In genomic region chr3:64575211-64575844, GRCh38 we compare ENCODE assay signal across 9 cellular contexts.
DNase-seq lines count a peak whose midpoint lies in the region; ATAC-seq, FAIRE-seq and TF ChIP-seq lines count a peak whose summit lies in the region.
"Had no signal": no experiment of that assay in that cellular context is flagged by ENCODE, and none has a peak within 500 bp of the region (broad histone marks: within the 10 kb centered on the region; RNA-seq: fewer than 3 reads in every experiment).

No MANE protein-coding gene starts in this region.

- H3K36me3 Mint-ChIP-seq in HFFc6 (ENCODE audit: low read depth) = no peaks in the 10 kb centered on the region
- H3K36me3 Mint-ChIP-seq: CD4-positive, CD25-positive, alpha-beta regulatory T cell had no signal

- H3K9me3 Mint-ChIP-seq in HFFc6 = no peaks in the 10 kb centered on the region

- H3K27me3 Mint-ChIP-seq in HFFc6 (ENCODE audit: insufficient read depth) = peaks cover 5% of the 10 kb centered on the region; the same call in 1 of the 2 replicates
- H3K27me3 Mint-ChIP-seq: CD4-positive, CD25-positive, alpha-beta regulatory T cell had no signal

- H3K27ac ChIP-seq in OCI-LY1 (ENCODE audit: low read depth, low read length, poor library complexity, severe bottlenecking) (no peak overlapping the region), foreskin keratinocyte (no peak overlapping the region)

- no peaks in the 10 kb centered on the region for H3K36me3 ChIP-seq in OCI-LY1 (ENCODE audit: insufficient read depth, low read length)

- no peaks in the 10 kb centered on the region for H3F3A ChIP-seq in OCI-LY1 (ENCODE audit: insufficient read depth, low read length)

- no peaks in the 10 kb centered on the region for H3K9me2 ChIP-seq in OCI-LY1 (ENCODE audit: low read depth, low read length)

- DNase-seq in NCI-H2171 treated with DMSO at 0.1 percent for 48 hours (lab: John Stamatoyannopoulos, UW) (peak; percentile 3), NCI-H2171 (lab: John Stamatoyannopoulos, UW) (no peak), HFFc6 (no peak), foreskin keratinocyte (peak; percentile 5 to 21), urothelium cell line (ENCODE audit: low spot score) (peak; percentile 27), CD1c-positive myeloid dendritic cell (ENCODE audit: extremely low spot score) (no peak)
- DNase-seq in activated effector memory CD4-positive, alpha-beta T cell treated with anti-CD3 and anti-CD28 coated beads, Interleukin-2, amount 50 U/mL, for 16 hours = no peak

- H3K4me1 Mint-ChIP-seq in HFFc6 (ENCODE audit: low read depth) = no peaks in the 10 kb centered on the region
- H3K4me1 Mint-ChIP-seq: CD4-positive, CD25-positive, alpha-beta regulatory T cell had no signal

- no peak overlapping the region for H3K9ac ChIP-seq in OCI-LY1 (ENCODE audit: low read length)

- no peak overlapping the region for H3K4me2 ChIP-seq in OCI-LY1 (ENCODE audit: low read length)

- H3K4me3 ChIP-seq in OCI-LY1 (ENCODE audit: low read depth, low read length, poor library complexity, severe bottlenecking) = no peak overlapping the region

- no peaks in the 10 kb centered on the region for H4K20me1 ChIP-seq in OCI-LY1 (ENCODE audit: insufficient read depth, low read length)

- FAIRE-seq in urothelium cell line (lab: Jason Lieb, UNC) = no peak

- no peak overlapping the region for H2AFZ ChIP-seq in OCI-LY1 (ENCODE audit: low read length)

- H3K4me1 ChIP-seq in OCI-LY1 (ENCODE audit: insufficient read depth, low read length, severe bottlenecking) (no peaks in the 10 kb centered on the region), foreskin keratinocyte (no peaks in the 10 kb centered on the region)

- no peaks in the 10 kb centered on the region for H3K9me3 ChIP-seq in OCI-LY1 (ENCODE audit: low read length)

- no peaks in the 10 kb centered on the region for H3K79me2 ChIP-seq in OCI-LY1 (ENCODE audit: insufficient read depth, low read length)

- no peak overlapping the region for H3K27ac Mint-ChIP-seq in HFFc6
- H3K27ac Mint-ChIP-seq: CD4-positive, CD25-positive, alpha-beta regulatory T cell had no signal

- no peak overlapping the region for H3K4me3 Mint-ChIP-seq in HFFc6
- H3K4me3 Mint-ChIP-seq: CD4-positive, CD25-positive, alpha-beta regulatory T cell had no signal

- ATAC-seq in foreskin keratinocyte = peak; percentile 85

- TF ChIP-seq CTCF in HFFc6 (IDR thresholded peaks at IDR 0.05) (peak; percentile 75), OCI-LY1 (IDR thresholded peaks at IDR 0.05; ENCODE audit: low read length) (peak; percentile 58), foreskin keratinocyte (conservative IDR thresholded peaks at IDR 0.05) (peak; percentile 61)

- no peaks in the 10 kb centered on the region for H3K27me3 ChIP-seq in OCI-LY1 (ENCODE audit: insufficient read depth, low read length)
- peaks cover 4% of the 10 kb centered on the region for H3K27me3 ChIP-seq in foreskin keratinocyte

Comparison
In these comparisons a context has a peak if more than half of its experiments do, and no peak if none do; other contexts are left out.
1. DNase-seq: peak in NCI-H2171 treated with DMSO at 0.1 percent for 48 hours (single experiment), foreskin keratinocyte (2 of 2) and urothelium cell line (single experiment); none in NCI-H2171 (single experiment), HFFc6 (single experiment), activated effector memory CD4-positive, alpha-beta T cell treated with anti-CD3 and anti-CD28 coated beads, Interleukin-2, amount 50 U/mL, for 16 hours (single experiment) and CD1c-positive myeloid dendritic cell (single experiment).
2. Peak in every context shown above with its lines, with median percentiles within 50 percentile points of each other: CTCF ChIP-seq.